11 cellular contexts compared by ENCODE assay signal in the genomic region with DNA sequence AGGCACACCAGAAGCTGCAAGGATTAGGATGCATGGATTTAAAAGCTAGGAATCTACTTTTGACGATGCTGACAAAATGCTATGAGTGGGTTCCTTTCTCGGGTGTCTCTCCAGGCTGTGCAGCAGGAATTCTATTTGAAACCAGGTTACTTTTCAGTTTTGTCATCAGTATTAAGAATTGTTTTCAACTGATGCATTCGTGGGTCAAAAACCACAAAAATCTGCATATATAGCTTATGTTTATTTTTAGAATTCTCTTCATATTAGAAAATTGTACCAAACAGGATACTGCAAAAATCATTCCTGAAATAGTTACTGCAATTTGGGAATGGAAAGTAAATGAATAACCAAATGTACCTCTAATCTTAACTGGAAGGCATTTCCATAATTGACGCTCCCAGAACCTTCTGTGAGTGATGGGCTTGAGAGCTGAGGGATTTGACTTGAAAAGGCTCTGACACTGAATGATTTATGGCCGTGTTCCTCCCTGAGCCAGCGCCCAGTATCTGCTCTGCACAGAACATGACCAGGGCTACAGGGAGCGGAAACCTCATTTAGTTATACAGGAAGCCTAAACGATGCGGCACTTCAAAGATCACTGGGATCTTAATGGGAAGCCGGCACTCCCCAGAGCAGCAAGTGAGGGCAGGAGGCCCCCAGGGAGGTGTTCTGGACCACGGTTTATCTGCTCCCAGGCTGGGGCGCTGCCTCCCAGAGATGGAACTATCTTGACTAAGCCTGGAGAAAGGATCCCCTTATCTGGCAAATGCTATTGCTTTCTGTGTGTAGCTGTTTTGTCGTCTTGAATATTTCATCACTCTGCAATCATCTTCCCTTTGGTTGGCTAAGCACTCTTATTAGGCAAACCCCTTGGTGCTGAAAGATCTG.
DNase-seq lines count a peak whose midpoint lies in the region; ATAC-seq and TF ChIP-seq lines count a peak whose summit lies in the region.
"Had no signal": no experiment of that assay in that cellular context is flagged by ENCODE, and none has a peak within 500 bp of the region (broad histone marks: within the 10 kb centered on the region; RNA-seq: fewer than 3 reads in every experiment).

No MANE protein-coding gene starts in this region.

- TF ChIP-seq CTCF in foreskin fibroblast (IDR thresholded peaks at IDR 0.05; ENCODE audit: low read depth, low read length): no peak
- TF ChIP-seq CTCF in gastrocnemius medialis (IDR thresholded peaks at IDR 0.05 in 4 of 5, conservative IDR thresholded peaks at IDR 0.05 in 1 of 5): no peak
- TF ChIP-seq CTCF in GM10266 (IDR thresholded peaks at IDR 0.05; ENCODE audit: control insufficient read depth, insufficient read depth, low read depth, missing control alignments): no peak
- no peak for TF ChIP-seq CTCF in tibial artery (IDR thresholded peaks at IDR 0.05)
- TF ChIP-seq CTCF in thyroid gland (IDR thresholded peaks at IDR 0.05): no peak

- 18 to 21% methylated on average over 13 of the region's 13 CpGs for WGBS in GM23248 (ENCODE audit: low coverage in 1 of 2, low lambda C conversion rate in 2 of 2, missing lambda C conversion rate in 2 of 2), 2 experiments
- 41 to 44% methylated on average over 13 of the region's 13 CpGs for WGBS in thyroid gland, 2 donors

- DNase-seq in GM23248 (peak; percentile 22), SW480 (ENCODE audit: low spot score) (peak; percentile 93), foreskin fibroblast (peak; percentile 37 to 56), gastrocnemius medialis (no peak), GM10266 (ENCODE audit: extremely low spot score) (no peak), tibial artery (no peak), thyroid gland (no peak), D341Med (ENCODE audit: low spot score) (no peak)
- DNase-seq: activated CD4-positive, alpha-beta T cell treated with anti-CD3 and anti-CD28 coated beads, Interleukin-2, amount 10 ng/mL, durations not matched to agents 7 days and 5 days; hypothalamus had no signal

- no peaks in the 10 kb centered on the region for H3F3A ChIP-seq in GM23248 (ENCODE audit: insufficient read depth)

- H3K27me3 ChIP-seq in GM23248 (replicated peaks; ENCODE audit: insufficient read depth): no peaks in the 10 kb centered on the region
- no peaks in the 10 kb centered on the region for H3K27me3 ChIP-seq in gastrocnemius medialis
- H3K27me3 ChIP-seq in tibial artery: no peaks in the 10 kb centered on the region
- H3K27me3 ChIP-seq in thyroid gland: no peaks in the 10 kb centered on the region

- H3K9ac ChIP-seq in GM23248: no peak overlapping the region

- H3K9me2 ChIP-seq in GM23248 (ENCODE audit: insufficient read depth): no peaks in the 10 kb centered on the region

- H3K4me2 ChIP-seq in GM23248 (ENCODE audit: unreplicated experiment): no peak overlapping the region

- H2AFZ ChIP-seq in GM23248: no peak overlapping the region

- intact Hi-C loops in gastrocnemius medialis (cut with DNase I; ENCODE audit: low total_unique reads): no loop called here
- intact Hi-C loops in tibial artery (cut with DNase I; ENCODE audit: low total_unique reads): no loop called here
- intact Hi-C loops in thyroid gland (cut with DNase I): no loop called here

- in situ Hi-C loops in GM23248 (cut with MboI): no loop called here
- in situ Hi-C loops in gastrocnemius medialis (cut with MboI; ENCODE audit: low sequenced_read_pairs in 4 of 4): no loop called here

- peaks cover 9% of the 10 kb centered on the region; the same call in 1 of the 2 replicates for H3K4me1 ChIP-seq in GM23248 (ENCODE audit: insufficient read depth)
- H3K4me1 ChIP-seq in gastrocnemius medialis: no peaks in the 10 kb centered on the region
- peaks cover 0 to 5% (median 0%) of the 10 kb centered on the region in 4 donors for H3K4me1 ChIP-seq in tibial artery
- H3K4me1 ChIP-seq in thyroid gland: no peaks in the 10 kb centered on the region

- no peaks in the 10 kb centered on the region for H3K9me3 ChIP-seq in GM23248 (ENCODE audit: low read depth)
- H3K9me3 ChIP-seq in gastrocnemius medialis: no peaks in the 10 kb centered on the region
- H3K9me3 ChIP-seq in tibial artery: no peaks in the 10 kb centered on the region
- no peaks in the 10 kb centered on the region for H3K9me3 ChIP-seq in thyroid gland
- H3K9me3 ChIP-seq: neutrophil had no signal

- H4K20me1 ChIP-seq in GM23248 (ENCODE audit: insufficient read depth): no peaks in the 10 kb centered on the region

- H3K4me3 ChIP-seq in GM23248: no peak overlapping the region
- peak overlapping the region; percentile 1 to 17 for H3K4me3 ChIP-seq in foreskin fibroblast (ENCODE audit: low read depth in 1 of 2, low read length in 2 of 2)
- no peak overlapping the region for H3K4me3 ChIP-seq in gastrocnemius medialis
- no peak overlapping the region for H3K4me3 ChIP-seq in tibial artery
- no peak overlapping the region for H3K4me3 ChIP-seq in thyroid gland (replicated peaks in 1 of 3)

- no peak for TF ChIP-seq POLR2A in gastrocnemius medialis (IDR thresholded peaks at IDR 0.05)
- no peak for TF ChIP-seq POLR2A in thyroid gland (IDR thresholded peaks at IDR 0.05)

- H3K27ac ChIP-seq in GM23248 (no peak overlapping the region), gastrocnemius medialis (no peak overlapping the region), tibial artery (no peak overlapping the region), thyroid gland (no peak overlapping the region)
- H3K27ac ChIP-seq: neutrophil had no signal

- H3K36me3 ChIP-seq in GM23248 (ENCODE audit: low read depth) (no peaks in the 10 kb centered on the region), gastrocnemius medialis (no peaks in the 10 kb centered on the region), tibial artery (no peaks in the 10 kb centered on the region), thyroid gland (no peaks in the 10 kb centered on the region)
- H3K36me3 ChIP-seq: neutrophil had no signal

- H3K79me2 ChIP-seq in GM23248 (ENCODE audit: insufficient read depth): no peaks in the 10 kb centered on the region

- peak; percentile 70 to 76 for ATAC-seq in gastrocnemius medialis

Comparison
In these comparisons a context has a peak if more than half of its experiments do, and no peak if none do; other contexts are left out.
1. DNase-seq: peak in GM23248 (single experiment), SW480 (single experiment) and foreskin fibroblast (2 of 2); none in gastrocnemius medialis (0 of 2), GM10266 (single experiment), tibial artery (0 of 2), thyroid gland (0 of 2) and D341Med (single experiment).
2. H3K4me3 ChIP-seq: peak in foreskin fibroblast (2 of 2); none in GM23248 (single experiment), gastrocnemius medialis (0 of 4), tibial artery (0 of 2) and thyroid gland (0 of 3).